ENCODE assay signal across 2 cellular contexts in genomic region chr10:28564905-28565304, GRCh38.
TF ChIP-seq lines count a peak whose summit lies in the region.

No MANE protein-coding gene starts in this region.

TF ChIP-seq in HCT116, 20 proteins besides CTCF, POLR2A, EP300 and RAD21 (continued from another document):
- TF ChIP-seq, protein P1, sequence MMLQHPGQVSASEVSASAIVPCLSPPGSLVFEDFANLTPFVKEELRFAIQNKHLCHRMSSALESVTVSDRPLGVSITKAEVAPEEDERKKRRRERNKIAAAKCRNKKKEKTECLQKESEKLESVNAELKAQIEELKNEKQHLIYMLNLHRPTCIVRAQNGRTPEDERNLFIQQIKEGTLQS (IDR thresholded peaks at IDR 0.05), result no peak

TF ChIP-seq in HepG2, 621 proteins besides CTCF, POLR2A, EP300 and RAD21 (continued from another document):
- no peak for TF ChIP-seq ZBTB38 (CRISPR knock-in tag; IDR thresholded peaks at IDR 0.05)
